In genomic region chr2:831638-832037, GRCh38 we compare ENCODE assay signal across 27 cellular contexts.
"Had no signal": no experiment of that assay in that cellular context is flagged by ENCODE, and none has a peak within 500 bp of the region (broad histone marks: within the 10 kb centered on the region; RNA-seq: fewer than 3 reads in every experiment).

No MANE protein-coding gene starts in this region.

- DNase-seq: hippocampal formation; kidney glomerular epithelial cell; left cardiac atrium; lower lobe of right lung; mammary epithelial cell; mesenchymal stem cell; naive thymus-derived CD8-positive, alpha-beta T cell; nucleus accumbens; pancreas; posterior cingulate gyrus; retina; right cardiac atrium; sigmoid colon; small intestine; spleen; stimulated activated CD4-positive, alpha-beta T cell treated with anti-CD3 and anti-CD28 coated beads, Interleukin-4, amount 100 ng/mL, for 24 hours; stimulated activated naive CD4-positive, alpha-beta T cell; tibial artery; trophoblast cell; uterus had no signal

- H3K4me3 ChIP-seq: lower lobe of right lung, pancreas, prostate gland, sigmoid colon, spleen, suprapubic skin, thoracic aorta, tibial artery, uterus had no signal

- H3K9me3 Mint-ChIP-seq: naive thymus-derived CD8-positive, alpha-beta T cell; nephron; neural crest cell; stimulated activated effector memory CD8-positive, alpha-beta T cell treated with anti-CD3 and anti-CD28 coated beads, Interleukin-12 subunit alpha, Interleukin-12 subunit beta, amount 100 ng/mL, for 72 hours; stimulated activated naive CD8-positive, alpha-beta T cell treated with anti-CD3 and anti-CD28 coated beads, Interleukin-15, Interleukin-2, amounts not matched to agents 100 ng/mL and 50 ng/mL, for 24 hours had no signal

- H3K27ac ChIP-seq: lower lobe of right lung, pancreas, prostate gland, sigmoid colon, spleen, suprapubic skin, thoracic aorta, tibial artery, uterus had no signal

- ATAC-seq: left cardiac atrium; naive thymus-derived CD8-positive, alpha-beta T cell; pancreas; right cardiac atrium; stimulated activated effector memory CD8-positive, alpha-beta T cell treated with anti-CD3 and anti-CD28 coated beads, Interleukin-12 subunit alpha, Interleukin-12 subunit beta, amount 100 ng/mL, for 72 hours had no signal

- H3K36me3 Mint-ChIP-seq: naive thymus-derived CD8-positive, alpha-beta T cell; stimulated activated effector memory CD8-positive, alpha-beta T cell treated with anti-CD3 and anti-CD28 coated beads, Interleukin-12 subunit alpha, Interleukin-12 subunit beta, amount 100 ng/mL, for 72 hours had no signal

- H3K4me1 Mint-ChIP-seq: neural crest cell; stimulated activated effector memory CD8-positive, alpha-beta T cell treated with anti-CD3 and anti-CD28 coated beads, Interleukin-12 subunit alpha, Interleukin-12 subunit beta, amount 100 ng/mL, for 72 hours had no signal

- H3K4me3 Mint-ChIP-seq: naive thymus-derived CD8-positive, alpha-beta T cell; nephron; neural crest cell; stimulated activated effector memory CD8-positive, alpha-beta T cell treated with anti-CD3 and anti-CD28 coated beads, Interleukin-12 subunit alpha, Interleukin-12 subunit beta, amount 100 ng/mL, for 72 hours; stimulated activated naive CD8-positive, alpha-beta T cell treated with anti-CD3 and anti-CD28 coated beads, Interleukin-15, Interleukin-2, amounts not matched to agents 100 ng/mL and 50 ng/mL, for 24 hours had no signal

- H3K4me1 ChIP-seq: pancreas, prostate gland, spleen, uterus had no signal

- H3K9me3 ChIP-seq: lower lobe of right lung, prostate gland, sigmoid colon, spleen, suprapubic skin, thoracic aorta, tibial artery, uterus had no signal

- H3K27ac Mint-ChIP-seq: stimulated activated effector memory CD8-positive, alpha-beta T cell treated with anti-CD3 and anti-CD28 coated beads, Interleukin-12 subunit alpha, Interleukin-12 subunit beta, amount 100 ng/mL, for 72 hours; stimulated activated naive CD8-positive, alpha-beta T cell treated with anti-CD3 and anti-CD28 coated beads, Interleukin-15, Interleukin-2, amounts not matched to agents 100 ng/mL and 50 ng/mL, for 24 hours had no signal

- H3K36me3 ChIP-seq: lower lobe of right lung, pancreas, prostate gland, sigmoid colon, spleen, suprapubic skin, thoracic aorta, tibial artery, uterus had no signal

- H3K27me3 ChIP-seq: pancreas, sigmoid colon, uterus had no signal
